ENCODE assay signal across 1 cellular context in the genomic region with DNA sequence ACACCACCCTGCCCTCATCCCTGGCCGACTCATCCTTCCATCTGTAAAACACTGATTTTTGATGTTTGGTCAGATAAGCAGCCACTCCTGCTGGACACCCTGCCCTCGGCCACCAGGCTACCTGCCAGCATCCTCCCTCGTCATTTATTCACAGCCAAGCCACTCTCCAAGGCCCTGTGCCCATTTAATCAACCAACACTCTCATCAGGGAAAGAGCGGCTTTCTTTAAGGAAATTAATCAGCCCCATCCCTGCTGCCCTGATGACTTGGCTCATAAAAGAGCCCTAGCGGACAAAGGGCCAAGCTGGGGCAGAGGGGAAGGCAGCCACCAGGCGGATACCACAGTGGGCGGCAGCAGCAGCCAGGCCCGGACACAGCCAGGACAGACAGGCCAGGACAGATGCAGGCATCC.
TF ChIP-seq lines count a peak whose summit lies in the region.

No MANE protein-coding gene starts in this region.

TF ChIP-seq in HepG2, 621 proteins besides CTCF, POLR2A, EP300 and RAD21:
- TF ChIP-seq ZNF225 (CRISPR knock-in tag; IDR thresholded peaks at IDR 0.05) (no peak), JUN (CRISPR knock-in tag; IDR thresholded peaks at IDR 0.05) (no peak), ZNF326 (CRISPR knock-in tag; IDR thresholded peaks at IDR 0.05; ENCODE audit: borderline replicate concordance) (no peak), CREB1 (IDR thresholded peaks at IDR 0.05) (no peak), CREB1 (CRISPR knock-in tag; IDR thresholded peaks at IDR 0.05) (no peak), FLYWCH1 (CRISPR knock-in tag; IDR thresholded peaks at IDR 0.05) (no peak), HHEX (CRISPR knock-in tag; IDR thresholded peaks at IDR 0.05) (no peak)
TF ChIP-seq in HepG2: peak in this region for 0.
